In genomic region chr7:84800846-84801245, GRCh38 we compare ENCODE assay signal across 21 cellular contexts.
A peak's percentile ranks its signal among the peaks of the same experiment; 100 is the strongest.
DNase-seq lines count a peak whose midpoint lies in the region; ATAC-seq lines count a peak whose summit lies in the region.
"Had no signal": no experiment of that assay in that cellular context is flagged by ENCODE, and none has a peak within 500 bp of the region (broad histone marks: within the 10 kb centered on the region; RNA-seq: fewer than 3 reads in every experiment).

No MANE protein-coding gene starts in this region.

- peak overlapping the region; percentile 16 for H3K27ac ChIP-seq in epithelial cell of prostate
- H3K27ac ChIP-seq: C4-2B, SK-N-MC had no signal

- no peak for ATAC-seq in GM19452 (IDR thresholded peaks at IDR 0.05; ENCODE audit: unreplicated experiment)
- no peak for ATAC-seq in GM21423 (IDR thresholded peaks at IDR 0.05; ENCODE audit: unreplicated experiment)

- DNase-seq in LHCN-M2 (ENCODE audit: low read depth), result peak; percentile 49
- DNase-seq in RPMI7951 (ENCODE audit: low read depth), result peak; percentile 51
- no peak for DNase-seq in epithelial cell of prostate (ENCODE audit: low read depth, low spot score)
- peak; percentile 19 for DNase-seq in myocyte (ENCODE audit: low read depth)
- no peak for DNase-seq in activated CD4-positive, alpha-beta T cell treated with anti-CD3 and anti-CD28 coated beads, Interleukin-2, amount 50 U/mL, for 48 hours
- no peak for DNase-seq in medulla oblongata (ENCODE audit: extremely low spot score)
- DNase-seq: CD8-positive, alpha-beta memory T cell; H9; HFFc6; Kasumi-1; MG63; NCI-H1105; NCI-H146; NCI-H2029; NCI-H226; RPMI8226; SHP77 had no signal

Comparison
In these comparisons a context has a peak if more than half of its experiments do, and no peak if none do; other contexts are left out.
1. DNase-seq: peak in LHCN-M2 (single experiment), RPMI7951 (single experiment) and myocyte (single experiment); none in epithelial cell of prostate (single experiment), activated CD4-positive, alpha-beta T cell treated with anti-CD3 and anti-CD28 coated beads, Interleukin-2, amount 50 U/mL, for 48 hours (0 of 2) and medulla oblongata (single experiment).